ENCODE assay signal across 22 cellular contexts in genomic region chr19:46213156-46213555, GRCh38. TPM values are rescaled to one million over a fixed set of nuclear protein-coding genes. Genes with fewer than 3 reads are reported as not detected.
"Had no signal": no experiment of that assay in that cellular context is flagged by ENCODE, and none has a peak within 500 bp of the region (broad histone marks: within the 10 kb centered on the region; RNA-seq: fewer than 3 reads in every experiment).

No MANE protein-coding gene starts in this region.

- H3K36me3 Mint-ChIP-seq: activated naive CD8-positive, alpha-beta T cell treated with anti-CD3 and anti-CD28 coated beads, Interleukin-2, amount 10 ng/mL, durations not matched to agents 7 days and 5 days; naive thymus-derived CD8-positive, alpha-beta T cell; stimulated activated naive B cell treated with anti-CD40 and anti-IgM and Interleukin-4, amounts not matched to agents 10 μg/mL and 1 μg/mL and 100 μg/mL, for 72 hours had no signal

- DNase-seq: activated CD4-positive, alpha-beta T cell treated with anti-CD3 and anti-CD28 coated beads, Interleukin-2, amount 50 U/mL, for 1 hour; activated naive CD4-positive, alpha-beta T cell; activated naive CD8-positive, alpha-beta T cell treated with anti-CD3 and anti-CD28 coated beads, Interleukin-2, amount 10 ng/mL, durations not matched to agents 7 days and 5 days; activated T-cell treated with anti-CD3 and anti-CD28 coated beads for 4 hours; brain microvascular endothelial cell; effector CD8-positive, alpha-beta T cell; gastrocnemius medialis; islet precursor cell; mucosa of descending colon; naive thymus-derived CD8-positive, alpha-beta T cell; nucleus accumbens; retina; stimulated activated CD4-positive, alpha-beta T cell treated with anti-CD3 and anti-CD28 coated beads, Interleukin-15, amount 100 ng/mL, for 24 hours; stimulated activated CD4-positive, alpha-beta T cell treated with anti-CD3 and anti-CD28 coated beads, Interleukin-4, amount 100 ng/mL, for 1 hour; stimulated activated naive B cell treated with anti-CD40 and anti-IgM and Interleukin-4, amounts not matched to agents 10 μg/mL and 1 μg/mL and 100 μg/mL, for 72 hours; T-helper 9 cell; tibial artery had no signal

- H3K27ac ChIP-seq: brain microvascular endothelial cell, gastrocnemius medialis, left lung, tibial artery had no signal

- H3K4me3 Mint-ChIP-seq: activated naive CD8-positive, alpha-beta T cell treated with anti-CD3 and anti-CD28 coated beads, Interleukin-2, amount 10 ng/mL, durations not matched to agents 7 days and 5 days; central memory CD8-positive, alpha-beta T cell; naive thymus-derived CD8-positive, alpha-beta T cell; stimulated activated naive B cell treated with anti-CD40 and anti-IgM and Interleukin-4, amounts not matched to agents 10 μg/mL and 1 μg/mL and 100 μg/mL, for 72 hours had no signal

- H3K27ac Mint-ChIP-seq: activated naive CD8-positive, alpha-beta T cell treated with anti-CD3 and anti-CD28 coated beads, Interleukin-2, amount 10 ng/mL, durations not matched to agents 7 days and 5 days; naive thymus-derived CD8-positive, alpha-beta T cell; stimulated activated naive B cell treated with anti-CD40 and anti-IgM and Interleukin-4, amounts not matched to agents 10 μg/mL and 1 μg/mL and 100 μg/mL, for 72 hours had no signal

- H3K36me3 ChIP-seq: brain microvascular endothelial cell, gastrocnemius medialis, left lung, tibial artery had no signal

- H3K9me3 Mint-ChIP-seq: activated naive CD8-positive, alpha-beta T cell treated with anti-CD3 and anti-CD28 coated beads, Interleukin-2, amount 10 ng/mL, durations not matched to agents 7 days and 5 days; central memory CD8-positive, alpha-beta T cell had no signal

- H3K9me3 ChIP-seq: gastrocnemius medialis, left lung, mucosa of descending colon, tibial artery had no signal

- H3K4me3 ChIP-seq: gastrocnemius medialis, left lung, mucosa of descending colon, tibial artery had no signal

- ATAC-seq: activated CD4-positive, CD25-positive, alpha-beta regulatory T cell treated with anti-CD3 and anti-CD28 coated beads, Interleukin-2, amount 50 U/mL, for 24 hours; gastrocnemius medialis; left lung; mucosa of descending colon; naive thymus-derived CD8-positive, alpha-beta T cell; stimulated activated naive B cell treated with anti-CD40 and anti-IgM and Interleukin-4, amounts not matched to agents 10 μg/mL and 1 μg/mL and 100 μg/mL, for 72 hours had no signal

- H3K4me1 Mint-ChIP-seq: stimulated activated naive B cell treated with anti-CD40 and anti-IgM and Interleukin-4, amounts not matched to agents 10 μg/mL and 1 μg/mL and 100 μg/mL, for 72 hours had no signal

RNA-seq across cellular contexts. Expression of gene IGFL1, which starts 16.4 kb away (rescaled TPM):
- total RNA-seq: activated CD8-positive, alpha-beta memory T cell treated with anti-CD3 and anti-CD28 coated beads for 36 hours; activated naive CD8-positive, alpha-beta T cell treated with anti-CD3 and anti-CD28 coated beads, Interleukin-2, amount 10 ng/mL, durations not matched to agents 7 days and 5 days; gastrocnemius medialis; mucosa of descending colon; naive thymus-derived CD8-positive, alpha-beta T cell; skeletal muscle tissue had no signal
